1 cellular context compared by ENCODE assay signal in the genomic region with DNA sequence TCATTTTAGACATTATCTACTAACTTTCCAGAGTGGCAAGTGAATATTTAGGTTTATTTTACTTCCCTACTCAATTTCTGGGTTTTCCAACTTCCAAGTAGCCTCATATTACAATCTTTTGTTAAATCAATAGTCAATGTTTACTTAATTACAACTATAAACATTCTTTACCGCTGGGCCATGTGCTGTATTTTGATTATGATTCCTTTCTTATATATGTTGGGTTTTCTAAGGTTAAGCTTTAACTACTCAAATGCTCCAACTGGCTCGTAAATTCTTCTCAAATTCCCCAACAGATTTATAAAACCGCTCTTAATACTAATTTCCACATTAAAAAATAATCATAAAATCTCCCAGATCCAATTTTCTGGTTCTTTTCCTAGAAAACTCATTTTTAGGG.
TF ChIP-seq lines count a peak whose summit lies in the region.

No MANE protein-coding gene starts in this region.

TF ChIP-seq in IMR-90, 13 proteins besides CTCF, POLR2A, EP300 and RAD21 (continued from another document):
- TF ChIP-seq, protein P1, sequence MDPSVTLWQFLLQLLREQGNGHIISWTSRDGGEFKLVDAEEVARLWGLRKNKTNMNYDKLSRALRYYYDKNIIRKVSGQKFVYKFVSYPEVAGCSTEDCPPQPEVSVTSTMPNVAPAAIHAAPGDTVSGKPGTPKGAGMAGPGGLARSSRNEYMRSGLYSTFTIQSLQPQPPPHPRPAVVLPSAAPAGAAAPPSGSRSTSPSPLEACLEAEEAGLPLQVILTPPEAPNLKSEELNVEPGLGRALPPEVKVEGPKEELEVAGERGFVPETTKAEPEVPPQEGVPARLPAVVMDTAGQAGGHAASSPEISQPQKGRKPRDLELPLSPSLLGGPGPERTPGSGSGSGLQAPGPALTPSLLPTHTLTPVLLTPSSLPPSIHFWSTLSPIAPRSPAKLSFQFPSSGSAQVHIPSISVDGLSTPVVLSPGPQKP (IDR thresholded peaks at IDR 0.05; ENCODE audit: borderline replicate concordance, low read depth, low read length): no peak
- TF ChIP-seq CHD1 (IDR thresholded peaks at IDR 0.05; ENCODE audit: low read depth, low read length) (no peak), RFX5 (IDR thresholded peaks at IDR 0.05; ENCODE audit: low read depth, low read length) (no peak), MXI1 (IDR thresholded peaks at IDR 0.05; ENCODE audit: borderline replicate concordance, low read depth, low read length) (no peak), SMC3 (IDR thresholded peaks at IDR 0.05; ENCODE audit: low read depth, low read length) (no peak)
